In genomic region chr6:13407709-13408695, GRCh38 we compare ENCODE assay signal across 10 cellular contexts.
DNase-seq lines count a peak whose midpoint lies in the region; ATAC-seq and TF ChIP-seq lines count a peak whose summit lies in the region.
"Had no signal": no experiment of that assay in that cellular context is flagged by ENCODE, and none has a peak within 500 bp of the region (broad histone marks: within the 10 kb centered on the region; RNA-seq: fewer than 3 reads in every experiment).

No MANE protein-coding gene starts in this region.

- H3K27ac ChIP-seq in adrenal gland: peak overlapping the region in 1 of 5 donors; percentile 33
- H3K27ac ChIP-seq in right cardiac atrium (ENCODE audit: low read length): peak overlapping the region; percentile 99
- peak overlapping the region; percentile 3 for H3K27ac ChIP-seq in subcutaneous abdominal adipose tissue (ENCODE audit: low read depth, low read length)
- H3K27ac ChIP-seq: cardiac muscle cell, ovary had no signal

- TF ChIP-seq POLR2A in adrenal gland (IDR thresholded peaks at IDR 0.05): no peak

- H3K9ac ChIP-seq in subcutaneous abdominal adipose tissue (ENCODE audit: low read length in 5 of 5): no peak overlapping the region

- H3K27me3 ChIP-seq in adrenal gland: peaks cover 9% of the 10 kb centered on the region
- H3K27me3 ChIP-seq in right cardiac atrium (ENCODE audit: control insufficient read depth, insufficient read depth): no peaks in the 10 kb centered on the region
- H3K27me3 ChIP-seq in subcutaneous abdominal adipose tissue (ENCODE audit: control insufficient read depth in 5 of 5, insufficient read depth in 4 of 5, low read length in 5 of 5): no peaks in the 10 kb centered on the region
- H3K27me3 ChIP-seq: cardiac muscle cell, ovary had no signal

- no peak for TF ChIP-seq CTCF in adrenal gland (IDR thresholded peaks at IDR 0.05)

- ATAC-seq in right cardiac atrium (peak; percentile 77 to 78), HG03342 (IDR thresholded peaks at IDR 0.05; ENCODE audit: unreplicated experiment) (no peak)

- H3K4me1 ChIP-seq in adrenal gland (replicated peaks in 1 of 2) (peaks cover 0 to 3% of the 10 kb centered on the region in 2 donors), right cardiac atrium (ENCODE audit: control insufficient read depth, insufficient read depth, low read length) (peaks cover 30% of the 10 kb centered on the region), subcutaneous abdominal adipose tissue (ENCODE audit: control insufficient read depth in 5 of 5, insufficient read depth in 5 of 5, low read length in 5 of 5) (peaks cover 9 to 79% (median 50%) of the 10 kb centered on the region in 5 donors)

- DNase-seq in HT1080 (ENCODE audit: low read depth) (peak; percentile 52), adrenal gland (peak in 5 of 7 donors; percentile 30 to 60 (median 51)), right cardiac atrium (peak; percentile 65 to 79 (median 68)), occipital lobe (lab: John Stamatoyannopoulos, UW) (no peak), hepatic stellate cell (ENCODE audit: low spot score) (no peak), retina (no peak)
- DNase-seq: ovary had no signal

- H3K4me3 ChIP-seq in adrenal gland: no peak overlapping the region
- no peak overlapping the region for H3K4me3 ChIP-seq in right cardiac atrium (ENCODE audit: low read length)
- peak overlapping the region in 1 of 5 donors; percentile 24 for H3K4me3 ChIP-seq in subcutaneous abdominal adipose tissue (ENCODE audit: low read depth in 1 of 5, low read length in 5 of 5)
- H3K4me3 ChIP-seq: cardiac muscle cell, ovary had no signal

- H3K9me3 ChIP-seq in adrenal gland (replicated peaks in 1 of 3): no peaks in the 10 kb centered on the region
- no peaks in the 10 kb centered on the region for H3K9me3 ChIP-seq in right cardiac atrium (ENCODE audit: control insufficient read depth, low read length)
- H3K9me3 ChIP-seq in subcutaneous abdominal adipose tissue (ENCODE audit: control insufficient read depth in 5 of 5, low read length in 5 of 5): no peaks in the 10 kb centered on the region
- H3K9me3 ChIP-seq: ovary had no signal

- no peaks in the 10 kb centered on the region for H3K36me3 ChIP-seq in adrenal gland (replicated peaks in 1 of 2)
- H3K36me3 ChIP-seq in subcutaneous abdominal adipose tissue (ENCODE audit: control insufficient read depth in 5 of 5, insufficient read depth in 5 of 5, low read length in 5 of 5): no peaks in the 10 kb centered on the region
- H3K36me3 ChIP-seq: cardiac muscle cell, ovary had no signal

- intact Hi-C loops in adrenal gland (cut with DNase I) (no loop called here), right cardiac atrium (cut with DNase I) (no loop called here)

- WGBS in adrenal gland, 4 donors: 75 to 90% (median 82%) methylated on average over 9 to 12 of the region's 12 CpGs
- 66% methylated on average over 12 of the region's 12 CpGs for WGBS in right cardiac atrium

Comparison
In these comparisons a context has a peak if more than half of its experiments do, and no peak if none do; other contexts are left out.
1. DNase-seq: peak in HT1080 (single experiment), adrenal gland (5 of 7) and right cardiac atrium (3 of 3); none in occipital lobe (single experiment), hepatic stellate cell (single experiment) and retina (single experiment).